Comparison of ENCODE assay signal across 9 cellular contexts in the genomic region with DNA sequence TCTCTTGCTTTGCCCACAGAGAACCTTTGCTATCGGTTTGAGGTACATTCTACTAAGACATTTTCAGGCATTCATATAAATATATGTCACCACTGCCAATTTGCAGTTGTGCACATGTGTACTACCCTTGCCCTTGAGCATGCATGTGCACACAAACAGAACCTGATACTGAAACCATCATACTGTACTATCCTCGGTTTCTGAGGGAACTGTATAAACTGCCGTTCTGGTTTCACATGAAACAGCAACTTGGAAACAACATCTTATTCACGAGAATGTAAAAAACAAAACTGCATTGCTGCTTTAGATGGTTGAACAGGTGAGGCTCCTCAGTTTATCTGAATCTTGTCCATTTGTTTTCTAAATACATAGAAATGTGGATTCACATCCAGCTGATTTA.
DNase-seq lines count a peak whose midpoint lies in the region; ATAC-seq, FAIRE-seq and TF ChIP-seq lines count a peak whose summit lies in the region.
"Had no signal": no experiment of that assay in that cellular context is flagged by ENCODE, and none has a peak within 500 bp of the region (broad histone marks: within the 10 kb centered on the region; RNA-seq: fewer than 3 reads in every experiment).

No MANE protein-coding gene starts in this region.

- FAIRE-seq in H54 (lab: Jason Lieb, UNC): no peak
- FAIRE-seq: RCC 7860 had no signal

- H3F3A ChIP-seq in OCI-LY1 (ENCODE audit: insufficient read depth, low read length): no peaks in the 10 kb centered on the region

- intact Hi-C loops in posterior vena cava (cut with DNase I): no loop called here

- no peak overlapping the region for H3K4me3 ChIP-seq in OCI-LY1 (ENCODE audit: low read depth, low read length, poor library complexity, severe bottlenecking)

- peak overlapping the region; percentile 25 for H3K27ac ChIP-seq in OCI-LY1 (ENCODE audit: low read depth, low read length, poor library complexity, severe bottlenecking)

- H2AFZ ChIP-seq in OCI-LY1 (ENCODE audit: low read length): no peak overlapping the region

- H4K20me1 ChIP-seq in OCI-LY1 (ENCODE audit: insufficient read depth, low read length): no peaks in the 10 kb centered on the region

- no peak for TF ChIP-seq POLR2A in H54 (IDR thresholded peaks at IDR 0.05; ENCODE audit: low read depth, low read length)

- no peak overlapping the region for H3K4me2 ChIP-seq in OCI-LY1 (ENCODE audit: low read length)

- in situ Hi-C loops in GM13977 (cut with MboI; ENCODE audit: low pct_unique_long_range_greater_than_20kb, low sequenced_read_pairs, unreplicated experiment): no loop called here

- peaks cover 26% of the 10 kb centered on the region for H3K4me1 ChIP-seq in OCI-LY1 (ENCODE audit: insufficient read depth, low read length, severe bottlenecking)

- H3K9me2 ChIP-seq in OCI-LY1 (ENCODE audit: low read depth, low read length): no peaks in the 10 kb centered on the region

- no peaks in the 10 kb centered on the region for H3K27me3 ChIP-seq in OCI-LY1 (ENCODE audit: insufficient read depth, low read length)

- peak; percentile 77 for ATAC-seq in HG02885 (IDR thresholded peaks at IDR 0.05; ENCODE audit: poor library complexity, unreplicated experiment)

- H3K79me2 ChIP-seq in OCI-LY1 (ENCODE audit: insufficient read depth, low read length): peaks cover 2% of the 10 kb centered on the region; the same call in 1 of the 2 replicates

- DNase-seq in GM13977 (ENCODE audit: low spot score) (peak; percentile 56), GM19240 (ENCODE audit: insufficient read length, low spot score) (peak; percentile 45), dedifferentiated amniotic fluid mesenchymal stem cell (ENCODE audit: extremely low spot score) (no peak), H54 (ENCODE audit: insufficient read length, low spot score) (no peak), posterior vena cava (ENCODE audit: low spot score) (no peak)
- DNase-seq in activated CD8-positive, alpha-beta memory T cell treated with anti-CD3 and anti-CD28 coated beads, Interleukin-2, amount 50 U/mL, for 48 hours: no peak

- no peaks in the 10 kb centered on the region for H3K9me3 ChIP-seq in OCI-LY1 (ENCODE audit: low read length)

- no peak overlapping the region for H3K9ac ChIP-seq in OCI-LY1 (ENCODE audit: low read length)

- no peaks in the 10 kb centered on the region for H3K36me3 ChIP-seq in OCI-LY1 (ENCODE audit: insufficient read depth, low read length)

- TF ChIP-seq CTCF in GM13977 (IDR thresholded peaks at IDR 0.05; ENCODE audit: extremely low read depth, insufficient read depth, missing control alignments) (no peak), OCI-LY1 (IDR thresholded peaks at IDR 0.05; ENCODE audit: low read length) (no peak)

Comparison
In these comparisons a context has a peak if more than half of its experiments do, and no peak if none do; other contexts are left out.
1. DNase-seq: peak in GM13977 (single experiment) and GM19240 (single experiment); none in dedifferentiated amniotic fluid mesenchymal stem cell (single experiment), activated CD8-positive, alpha-beta memory T cell treated with anti-CD3 and anti-CD28 coated beads, Interleukin-2, amount 50 U/mL, for 48 hours (single experiment), H54 (single experiment) and posterior vena cava (single experiment).